14 cellular contexts compared by ENCODE assay signal in the genomic region with DNA sequence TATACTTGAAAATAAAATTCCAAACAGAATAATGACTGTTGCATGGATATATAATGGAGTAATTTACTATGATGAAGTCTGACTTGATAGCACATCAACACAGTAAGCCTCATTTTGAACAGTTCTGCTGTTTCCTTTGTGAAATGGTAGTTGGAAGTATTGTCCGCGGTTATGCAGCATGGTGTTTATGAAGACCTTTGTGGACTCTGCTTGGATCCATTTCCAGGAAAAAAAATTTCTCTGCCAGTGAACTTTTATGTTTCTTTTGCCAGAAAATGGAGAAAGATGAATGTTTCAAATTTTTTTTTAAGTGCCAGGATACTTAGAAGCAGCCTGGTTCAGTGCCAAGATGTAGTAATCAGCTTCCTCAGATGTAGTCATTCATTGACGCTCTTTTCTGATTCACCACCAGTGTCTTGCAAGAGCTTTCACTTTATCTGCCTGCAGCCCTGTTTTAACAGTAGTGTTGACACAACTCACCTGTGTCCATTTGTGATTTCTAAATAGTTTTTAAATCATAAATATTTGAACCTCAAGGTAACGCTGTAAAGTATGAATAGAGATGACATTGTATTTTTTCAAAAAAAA.
DNase-seq lines count a peak whose midpoint lies in the region; ATAC-seq and TF ChIP-seq lines count a peak whose summit lies in the region.
"Had no signal": no experiment of that assay in that cellular context is flagged by ENCODE, and none has a peak within 500 bp of the region (broad histone marks: within the 10 kb centered on the region; RNA-seq: fewer than 3 reads in every experiment).

No MANE protein-coding gene starts in this region.

- H3K4me3 ChIP-seq in neural progenitor cell, result no peak overlapping the region
- H3K4me3 ChIP-seq: tibial artery had no signal

- peak; percentile 89 for ATAC-seq in sciatic nerve
- no peak for ATAC-seq in CD4-positive, alpha-beta T cell (ENCODE audit: poor library complexity)
- ATAC-seq in natural killer cell treated with Interleukin-12 subunit alpha and Interleukin-12 subunit beta and Interleukin-15 and Interleukin-18, amount 100 ng/mL, for 72 hours, result no peak

- peaks cover 2% of the 10 kb centered on the region for H3K9me3 Mint-ChIP-seq in CD4-positive, alpha-beta T cell
- H3K9me3 Mint-ChIP-seq in natural killer cell treated with Interleukin-12 subunit alpha and Interleukin-12 subunit beta and Interleukin-15 and Interleukin-18, amount 100 ng/mL, for 72 hours, result no peaks in the 10 kb centered on the region
- H3K9me3 Mint-ChIP-seq in neural progenitor cell, result peaks cover 25% of the 10 kb centered on the region

- no peaks in the 10 kb centered on the region for H3K79me2 ChIP-seq in neural progenitor cell (ENCODE audit: low read depth)

- POLR2A ChIA-PET in CD4-positive, alpha-beta T cell (lab: Charles Lee), result no interaction called here

- intact Hi-C loops in sciatic nerve (cut with DNase I), result no loop called here
- intact Hi-C loops in CD4-positive, alpha-beta T cell (cut with DNase I, micrococcal nuclease), result no loop called here

- no peaks in the 10 kb centered on the region for H3K4me1 ChIP-seq in neural progenitor cell

- CTCF ChIA-PET in CD4-positive, alpha-beta T cell (lab: Charles Lee), result no interaction called here

- peaks cover 5% of the 10 kb centered on the region for H3K4me1 Mint-ChIP-seq in CD4-positive, alpha-beta T cell (ENCODE audit: low read depth)
- H3K4me1 Mint-ChIP-seq in natural killer cell treated with Interleukin-12 subunit alpha and Interleukin-12 subunit beta and Interleukin-15 and Interleukin-18, amount 100 ng/mL, for 72 hours (ENCODE audit: low read depth in 2 of 2), result no peaks in the 10 kb centered on the region
- peaks cover 3% of the 10 kb centered on the region for H3K4me1 Mint-ChIP-seq in neural progenitor cell
- H3K4me1 Mint-ChIP-seq: B cell, memory B cell had no signal

- H4K20me1 ChIP-seq in neural progenitor cell (ENCODE audit: low read depth), result no peaks in the 10 kb centered on the region

- H3F3A ChIP-seq in neural progenitor cell (ENCODE audit: low read depth), result no peaks in the 10 kb centered on the region

- no peak for TF ChIP-seq CTCF in CD4-positive, alpha-beta T cell (IDR thresholded peaks at IDR 0.05)
- no peak for TF ChIP-seq CTCF in neural progenitor cell (IDR thresholded peaks at IDR 0.05)

- H3K27me3 Mint-ChIP-seq in CD4-positive, alpha-beta T cell, result no peaks in the 10 kb centered on the region
- H3K27me3 Mint-ChIP-seq in natural killer cell treated with Interleukin-12 subunit alpha and Interleukin-12 subunit beta and Interleukin-15 and Interleukin-18, amount 100 ng/mL, for 72 hours, result peaks cover 20 to 67% of the 10 kb centered on the region in 2 donors
- H3K27me3 Mint-ChIP-seq in neural progenitor cell (ENCODE audit: insufficient read depth, low read depth), result no peaks in the 10 kb centered on the region

- H3K27ac ChIP-seq in CD4-positive, alpha-beta T cell (ENCODE audit: low read depth, low read length), result no peak overlapping the region
- no peak overlapping the region for H3K27ac ChIP-seq in neural progenitor cell
- H3K27ac ChIP-seq: HL-60, tibial artery had no signal

- no peaks in the 10 kb centered on the region for H3K36me3 Mint-ChIP-seq in CD4-positive, alpha-beta T cell (ENCODE audit: low read depth)
- no peaks in the 10 kb centered on the region for H3K36me3 Mint-ChIP-seq in natural killer cell treated with Interleukin-12 subunit alpha and Interleukin-12 subunit beta and Interleukin-15 and Interleukin-18, amount 100 ng/mL, for 72 hours
- peaks cover 2% of the 10 kb centered on the region for H3K36me3 Mint-ChIP-seq in neural progenitor cell
- H3K36me3 Mint-ChIP-seq: memory B cell had no signal

- no peak overlapping the region for H3K4me3 Mint-ChIP-seq in CD4-positive, alpha-beta T cell
- H3K4me3 Mint-ChIP-seq in natural killer cell treated with Interleukin-12 subunit alpha and Interleukin-12 subunit beta and Interleukin-15 and Interleukin-18, amount 100 ng/mL, for 72 hours, result no peak overlapping the region
- H3K4me3 Mint-ChIP-seq in neural progenitor cell, result no peak overlapping the region
- H3K4me3 Mint-ChIP-seq: B cell, memory B cell had no signal

- H3K27me3 ChIP-seq in CD4-positive, alpha-beta T cell (ENCODE audit: control insufficient read depth, insufficient read depth, low read length), result no peaks in the 10 kb centered on the region
- H3K27me3 ChIP-seq in neural progenitor cell, result no peaks in the 10 kb centered on the region
- H3K27me3 ChIP-seq: tibial artery had no signal

- no peaks in the 10 kb centered on the region for H3K9me3 ChIP-seq in CD4-positive, alpha-beta T cell (ENCODE audit: control insufficient read depth, low read length)
- no peaks in the 10 kb centered on the region for H3K9me3 ChIP-seq in neural progenitor cell (ENCODE audit: low read depth)
- H3K9me3 ChIP-seq: tibial artery had no signal

- H3K4me2 ChIP-seq in neural progenitor cell, result no peak overlapping the region

- DNase-seq in NCI-H2227 (lab: John Stamatoyannopoulos, UW; ENCODE audit: unreplicated experiment) (peak; percentile 12), NCI-H2227 treated with DMSO at 0.1 percent for 48 hours (lab: John Stamatoyannopoulos, UW) (no peak), RKO (ENCODE audit: low spot score) (peak; percentile 83), fibroblast of peridontal ligament (ENCODE audit: extremely low read depth) (peak; percentile 84), sciatic nerve (ENCODE audit: low spot score) (no peak), neural progenitor cell (ENCODE audit: low spot score) (no peak)
- no peak for DNase-seq in CD4-positive, alpha-beta T cell
- DNase-seq in natural killer cell treated with Interleukin-12 subunit alpha and Interleukin-12 subunit beta and Interleukin-15 and Interleukin-18, amount 100 ng/mL, for 72 hours (ENCODE audit: low spot score), result no peak
- DNase-seq: activated CD8-positive, alpha-beta memory T cell treated with anti-CD3 and anti-CD28 coated beads for 24 hours; H7 had no signal

- H3K27ac Mint-ChIP-seq in CD4-positive, alpha-beta T cell, result no peak overlapping the region
- H3K27ac Mint-ChIP-seq in natural killer cell treated with Interleukin-12 subunit alpha and Interleukin-12 subunit beta and Interleukin-15 and Interleukin-18, amount 100 ng/mL, for 72 hours, result no peak overlapping the region
- H3K27ac Mint-ChIP-seq in neural progenitor cell, result no peak overlapping the region
- H3K27ac Mint-ChIP-seq: B cell, memory B cell had no signal

- no peak overlapping the region for H3K9ac ChIP-seq in neural progenitor cell

- H3K36me3 ChIP-seq in neural progenitor cell, result no peaks in the 10 kb centered on the region
- H3K36me3 ChIP-seq: tibial artery had no signal

- no peak overlapping the region for H2AFZ ChIP-seq in neural progenitor cell (replicated peaks)

Comparison
In these comparisons a context has a peak if more than half of its experiments do, and no peak if none do; other contexts are left out.
1. DNase-seq: peak in NCI-H2227 (single experiment), RKO (single experiment) and fibroblast of peridontal ligament (single experiment); none in NCI-H2227 treated with DMSO at 0.1 percent for 48 hours (single experiment), sciatic nerve (single experiment), CD4-positive, alpha-beta T cell (0 of 10), natural killer cell treated with Interleukin-12 subunit alpha and Interleukin-12 subunit beta and Interleukin-15 and Interleukin-18, amount 100 ng/mL, for 72 hours (single experiment) and neural progenitor cell (single experiment).